Comparison of ENCODE assay signal across 8 cellular contexts in genomic region chr19:48568345-48568886, GRCh38. TPM values are rescaled to one million over a fixed set of nuclear protein-coding genes. Genes with fewer than 3 reads are reported as not detected.
DNase-seq lines count a peak whose midpoint lies in the region; ATAC-seq, FAIRE-seq and TF ChIP-seq lines count a peak whose summit lies in the region.

No MANE protein-coding gene starts in this region.

- no peak overlapping the region for H3K4me3 Mint-ChIP-seq in activated T-helper 1 cell treated with anti-CD3 and anti-CD28 coated beads, Interleukin-12 subunit alpha, Interleukin-12 subunit beta, Interleukin-2, Interleukin-4 antibody, amounts not matched to agents 30 ng/mL and 10 ng/mL and 1 ng/mL, durations not matched to agents 14 hours and 24 hours and 36 hours

- H3K27ac ChIP-seq in duodenal mucosa (ENCODE audit: low read depth, low read length) (no peak overlapping the region), lower lobe of right lung (peak overlapping the region; percentile 59), uterus (peak overlapping the region; percentile 4 to 50)

- intact Hi-C loops in lower lobe of right lung (cut with DNase I) = no loop called here
- intact Hi-C loops in uterus (cut with DNase I; ENCODE audit: low total_unique reads) = no loop called here
- intact Hi-C loops in activated T-helper 1 cell treated with anti-CD3 and anti-CD28 coated beads, Interleukin-12 subunit alpha, Interleukin-12 subunit beta, Interleukin-2, Interleukin-4 antibody, amounts not matched to agents 30 ng/mL and 10 ng/mL and 1 ng/mL, durations not matched to agents 14 hours and 24 hours and 36 hours (cut with micrococcal nuclease) = no loop called here

- no peaks in the 10 kb centered on the region for H3K27me3 ChIP-seq in duodenal mucosa (ENCODE audit: control insufficient read depth in 1 of 2, insufficient read depth in 2 of 2, low read length in 2 of 2)
- peaks cover 7% of the 10 kb centered on the region for H3K27me3 ChIP-seq in lower lobe of right lung (ENCODE audit: low read depth)
- H3K27me3 ChIP-seq in uterus = no peaks in the 10 kb centered on the region

- no peaks in the 10 kb centered on the region for H3K9me3 Mint-ChIP-seq in activated T-helper 1 cell treated with anti-CD3 and anti-CD28 coated beads, Interleukin-12 subunit alpha, Interleukin-12 subunit beta, Interleukin-2, Interleukin-4 antibody, amounts not matched to agents 30 ng/mL and 10 ng/mL and 1 ng/mL, durations not matched to agents 14 hours and 24 hours and 36 hours

- no peaks in the 10 kb centered on the region for H3K36me3 ChIP-seq in duodenal mucosa (ENCODE audit: control insufficient read depth in 1 of 2, insufficient read depth in 2 of 2, low read length in 2 of 2)
- no peaks in the 10 kb centered on the region for H3K36me3 ChIP-seq in lower lobe of right lung
- no peaks in the 10 kb centered on the region for H3K36me3 ChIP-seq in uterus

- ATAC-seq in lower lobe of right lung (peak; percentile 91 to 93), GM19455 (IDR thresholded peaks at IDR 0.05; ENCODE audit: unreplicated experiment) (no peak)

- H3K36me3 Mint-ChIP-seq in activated T-helper 1 cell treated with anti-CD3 and anti-CD28 coated beads, Interleukin-12 subunit alpha, Interleukin-12 subunit beta, Interleukin-2, Interleukin-4 antibody, amounts not matched to agents 30 ng/mL and 10 ng/mL and 1 ng/mL, durations not matched to agents 14 hours and 24 hours and 36 hours (ENCODE audit: low read depth) = no peaks in the 10 kb centered on the region

- H3K4me1 ChIP-seq in duodenal mucosa (ENCODE audit: control insufficient read depth in 1 of 2, insufficient read depth in 2 of 2, low read length in 2 of 2) (peaks cover 6 to 9% of the 10 kb centered on the region in 2 donors), lower lobe of right lung (peaks cover 16% of the 10 kb centered on the region), uterus (no peaks in the 10 kb centered on the region)

- no peaks in the 10 kb centered on the region for H3K4me1 Mint-ChIP-seq in activated T-helper 1 cell treated with anti-CD3 and anti-CD28 coated beads, Interleukin-12 subunit alpha, Interleukin-12 subunit beta, Interleukin-2, Interleukin-4 antibody, amounts not matched to agents 30 ng/mL and 10 ng/mL and 1 ng/mL, durations not matched to agents 14 hours and 24 hours and 36 hours (ENCODE audit: low read depth)

- H3K9ac ChIP-seq in duodenal mucosa (ENCODE audit: low read depth in 1 of 2, low read length in 2 of 2) = peak overlapping the region in 1 of 2 donors; percentile 43

- H3K4me3 ChIP-seq in duodenal mucosa (ENCODE audit: low read depth in 1 of 2, low read length in 2 of 2) = peak overlapping the region; percentile 38 to 51
- no peak overlapping the region for H3K4me3 ChIP-seq in lower lobe of right lung
- H3K4me3 ChIP-seq in uterus = no peak overlapping the region

- DNase-seq in DMS53 (lab: John Stamatoyannopoulos, UW) = peak; percentile 96
- peak; percentile 85 for DNase-seq in NCI-H2196 (lab: John Stamatoyannopoulos, UW; ENCODE audit: unreplicated experiment)
- DNase-seq in lower lobe of right lung = peak; percentile 85
- DNase-seq in uterus = peak; percentile 80 to 81
- no peak for DNase-seq in GM12892 (ENCODE audit: insufficient read length)
- DNase-seq in activated T-helper 1 cell treated with anti-CD3 and anti-CD28 coated beads, Interleukin-12 subunit alpha, Interleukin-12 subunit beta, Interleukin-2, Interleukin-4 antibody, amounts not matched to agents 30 ng/mL and 10 ng/mL and 1 ng/mL, durations not matched to agents 14 hours and 24 hours and 36 hours (ENCODE audit: low spot score) = no peak

- TF ChIP-seq CTCF in lower lobe of right lung (IDR thresholded peaks at IDR 0.05) (no peak), uterus (IDR thresholded peaks at IDR 0.05) (no peak)

- H3K9me3 ChIP-seq in duodenal mucosa (ENCODE audit: control insufficient read depth in 1 of 2, low read length in 2 of 2) = no peaks in the 10 kb centered on the region
- H3K9me3 ChIP-seq in lower lobe of right lung = no peaks in the 10 kb centered on the region
- no peaks in the 10 kb centered on the region for H3K9me3 ChIP-seq in uterus

- TF ChIP-seq POLR2A in uterus (IDR thresholded peaks at IDR 0.05) (no peak), GM12892 (IDR thresholded peaks at IDR 0.05; ENCODE audit: low read depth, low read length) (no peak)

- peaks cover 3% of the 10 kb centered on the region for H3K27me3 Mint-ChIP-seq in activated T-helper 1 cell treated with anti-CD3 and anti-CD28 coated beads, Interleukin-12 subunit alpha, Interleukin-12 subunit beta, Interleukin-2, Interleukin-4 antibody, amounts not matched to agents 30 ng/mL and 10 ng/mL and 1 ng/mL, durations not matched to agents 14 hours and 24 hours and 36 hours (ENCODE audit: insufficient read depth)

- FAIRE-seq in GM12892 (lab: Jason Lieb, UNC) = no peak

- H3K27ac Mint-ChIP-seq in activated T-helper 1 cell treated with anti-CD3 and anti-CD28 coated beads, Interleukin-12 subunit alpha, Interleukin-12 subunit beta, Interleukin-2, Interleukin-4 antibody, amounts not matched to agents 30 ng/mL and 10 ng/mL and 1 ng/mL, durations not matched to agents 14 hours and 24 hours and 36 hours = no peak overlapping the region

RNA-seq across cellular contexts. Expression of gene SULT2B1, which starts 16.4 kb away (rescaled TPM):
- total RNA-seq in lower lobe of right lung (14.4 TPM), uterus (under 1 TPM in 1 of 4 donors, not detected in 3; 0.41 TPM)
- 0.98 TPM for polyA plus RNA-seq in GM12892 (2012; ENCODE audit: missing spikeins)
- total RNA-seq in activated T-helper 1 cell treated with anti-CD3 and anti-CD28 coated beads, Interleukin-12 subunit alpha, Interleukin-12 subunit beta, Interleukin-2, Interleukin-4 antibody, amounts not matched to agents 30 ng/mL and 10 ng/mL and 1 ng/mL, durations not matched to agents 14 hours and 24 hours and 36 hours = not detected in 2 replicates

RNA-seq across cellular contexts. Expression of gene SPACA4, which starts 38.1 kb away (rescaled TPM):
- not detected for total RNA-seq in lower lobe of right lung
- not detected for total RNA-seq in uterus
- not detected for polyA plus RNA-seq in GM12892 (2012; ENCODE audit: missing spikeins)
- total RNA-seq in activated T-helper 1 cell treated with anti-CD3 and anti-CD28 coated beads, Interleukin-12 subunit alpha, Interleukin-12 subunit beta, Interleukin-2, Interleukin-4 antibody, amounts not matched to agents 30 ng/mL and 10 ng/mL and 1 ng/mL, durations not matched to agents 14 hours and 24 hours and 36 hours = not detected in 2 replicates

RNA-seq across cellular contexts. Expression of gene FAM83E, which starts 46.5 kb away (rescaled TPM):
- 34.1 TPM for total RNA-seq in lower lobe of right lung
- 1 to 10 TPM in 2 of 4 donors, not detected in 2; 1.8 TPM for total RNA-seq in uterus
- polyA plus RNA-seq in GM12892 (2012; ENCODE audit: missing spikeins) = 0.93 TPM
- 7.3 TPM in 2 replicates for total RNA-seq in activated T-helper 1 cell treated with anti-CD3 and anti-CD28 coated beads, Interleukin-12 subunit alpha, Interleukin-12 subunit beta, Interleukin-2, Interleukin-4 antibody, amounts not matched to agents 30 ng/mL and 10 ng/mL and 1 ng/mL, durations not matched to agents 14 hours and 24 hours and 36 hours

RNA-seq across cellular contexts. Expression of gene RPL18, which starts 50.6 kb away (rescaled TPM):
- total RNA-seq in lower lobe of right lung = 997 TPM
- total RNA-seq in uterus = 1,000 to 10,000 TPM; 1,515 to 5,795 (median 3,195) TPM
- polyA plus RNA-seq in GM12892 (2012; ENCODE audit: missing spikeins) = 2,410 TPM
- total RNA-seq in activated T-helper 1 cell treated with anti-CD3 and anti-CD28 coated beads, Interleukin-12 subunit alpha, Interleukin-12 subunit beta, Interleukin-2, Interleukin-4 antibody, amounts not matched to agents 30 ng/mL and 10 ng/mL and 1 ng/mL, durations not matched to agents 14 hours and 24 hours and 36 hours = 1,774 and 1,780 TPM in 2 replicates

RNA-seq across cellular contexts. Expression of gene SPHK2, which starts 50.9 kb away (rescaled TPM):
- total RNA-seq in lower lobe of right lung = 23.8 TPM
- 10 to 100 TPM; 10.0 to 27.2 (median 21.7) TPM for total RNA-seq in uterus
- polyA plus RNA-seq in GM12892 (2012; ENCODE audit: missing spikeins) = 7.0 TPM
- 40.8 and 44.1 TPM in 2 replicates for total RNA-seq in activated T-helper 1 cell treated with anti-CD3 and anti-CD28 coated beads, Interleukin-12 subunit alpha, Interleukin-12 subunit beta, Interleukin-2, Interleukin-4 antibody, amounts not matched to agents 30 ng/mL and 10 ng/mL and 1 ng/mL, durations not matched to agents 14 hours and 24 hours and 36 hours

Comparison
In these comparisons a context has a peak if more than half of its experiments do, and no peak if none do; other contexts are left out.
1. DNase-seq: peak in DMS53 (single experiment), NCI-H2196 (single experiment), lower lobe of right lung (single experiment) and uterus (2 of 2); none in GM12892 (single experiment) and activated T-helper 1 cell treated with anti-CD3 and anti-CD28 coated beads, Interleukin-12 subunit alpha, Interleukin-12 subunit beta, Interleukin-2, Interleukin-4 antibody, amounts not matched to agents 30 ng/mL and 10 ng/mL and 1 ng/mL, durations not matched to agents 14 hours and 24 hours and 36 hours (single experiment).
2. H3K4me3 ChIP-seq: peak in duodenal mucosa (2 of 2); none in lower lobe of right lung (single experiment) and uterus (0 of 2).
3. RNA of gene SULT2B1, which starts 16.4 kb away (total RNA-seq): 14.4 TPM in lower lobe of right lung (single experiment); 0.41 TPM in uterus and not detected in activated T-helper 1 cell treated with anti-CD3 and anti-CD28 coated beads, Interleukin-12 subunit alpha, Interleukin-12 subunit beta, Interleukin-2, Interleukin-4 antibody, amounts not matched to agents 30 ng/mL and 10 ng/mL and 1 ng/mL, durations not matched to agents 14 hours and 24 hours and 36 hours; every median in the first group is over 10 times any median in the second.